ENCODE assay signal across 8 cellular contexts in the genomic region with DNA sequence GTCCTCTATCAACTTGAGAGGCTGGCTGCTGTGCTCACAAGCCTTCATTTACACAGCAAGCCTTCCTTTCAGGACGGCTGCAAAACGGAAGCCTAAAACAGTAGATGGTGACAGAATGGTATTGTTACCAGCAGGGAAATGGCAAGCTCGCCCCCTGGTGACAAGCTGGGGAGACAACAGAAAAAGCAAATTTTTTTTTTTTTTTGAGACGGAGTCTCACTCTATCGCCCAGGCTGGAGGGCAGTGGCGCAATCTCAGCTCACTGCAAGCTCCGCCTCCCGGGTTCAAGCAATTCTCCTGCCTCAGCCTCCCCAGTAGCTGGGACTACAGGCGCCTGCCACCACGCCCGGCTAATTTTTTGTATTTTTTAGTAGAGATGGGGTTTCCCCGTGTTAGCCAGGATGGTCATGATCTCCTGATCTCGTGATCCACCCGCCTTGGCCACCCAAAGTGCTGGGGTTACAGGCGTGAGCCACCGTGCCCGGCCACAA. TPM values are rescaled to one million over a fixed set of nuclear protein-coding genes. Genes with fewer than 3 reads are reported as not detected.
DNase-seq lines count a peak whose midpoint lies in the region; ATAC-seq and TF ChIP-seq lines count a peak whose summit lies in the region.
"Not testable (repeated sequence)": the region's sequence is repeated elsewhere in the genome, so short reads cannot be mapped to it uniquely, and the experiment has no call there.

No MANE protein-coding gene starts in this region.

- DNase-seq in D341Med (ENCODE audit: low spot score) = peak; percentile 74
- peak; percentile 60 for DNase-seq in HCEC 1CT
- peak; percentile 15 for DNase-seq in NCI-H1092 treated with DMSO at 0.1 percent for 48 hours (lab: John Stamatoyannopoulos, UW)
- DNase-seq in SJSA1 (ENCODE audit: low read depth in 1 of 2, low spot score in 2 of 2) = peak; percentile 57 to 71
- DNase-seq in activated T-helper 1 cell treated with Interleukin-2 at 50 U/mL for 16 hours (ENCODE audit: low read depth) = peak; percentile 55
- DNase-seq in esophagus muscularis mucosa (ENCODE audit: extremely low spot score) = not testable (repeated sequence)
- DNase-seq in naive thymus-derived CD4-positive, alpha-beta T cell = peak; percentile 58 to 89 (median 84)
- DNase-seq in stimulated activated CD8-positive, alpha-beta memory T cell treated with anti-CD3 and anti-CD28 coated beads, Interleukin-7, amount 100 ng/mL, for 24 hours (ENCODE audit: low read depth) = peak; percentile 39

- not testable (repeated sequence) for H3K27me3 ChIP-seq in SJSA1 (replicated peaks); esophagus muscularis mucosa; naive thymus-derived CD4-positive, alpha-beta T cell (ENCODE audit: control insufficient read depth in 2 of 2, insufficient read depth in 2 of 2, low read length in 2 of 2)

- not testable (repeated sequence) for H3K4me3 ChIP-seq in SJSA1; esophagus muscularis mucosa; naive thymus-derived CD4-positive, alpha-beta T cell (ENCODE audit: low read length)

- H3K4me1 ChIP-seq in SJSA1 (replicated peaks); esophagus muscularis mucosa; naive thymus-derived CD4-positive, alpha-beta T cell (ENCODE audit: control insufficient read depth in 2 of 2, insufficient read depth in 2 of 2, low read length in 2 of 2): not testable (repeated sequence)

- peaks cover 3 to 24% (median 13%) of the 10 kb centered on the region in 7 donors for H3K4me1 Mint-ChIP-seq in naive thymus-derived CD4-positive, alpha-beta T cell

- TF ChIP-seq POLR2A in esophagus muscularis mucosa (IDR thresholded peaks at IDR 0.05; ENCODE audit: low read depth) = not testable (repeated sequence)

- CTCF ChIA-PET in naive thymus-derived CD4-positive, alpha-beta T cell (lab: Charles Lee) = interaction anchor here (0.7 to 1.5 kb wide), 12 partner anchors 10 to 366 kb away, joined by 3 to 6 read pairs (median 4); partner anchors contain the start of genes ORC1 and PRPF38A

- H3K27ac ChIP-seq in SJSA1; esophagus muscularis mucosa (replicated peaks in 1 of 4): not testable (repeated sequence)
- peak overlapping the region; percentile 54 for H3K27ac ChIP-seq in naive thymus-derived CD4-positive, alpha-beta T cell (ENCODE audit: low read depth, low read length)

- TF ChIP-seq EP300 in esophagus muscularis mucosa (IDR thresholded peaks at IDR 0.05) = not testable (repeated sequence)

- intact Hi-C loops in esophagus muscularis mucosa (cut with DNase I) = loop anchor here (10.0 kb wide), 2 partner anchors 132 to 282 kb away; partner anchors contain the start of genes ORC1, PRPF38A and TUT4
- intact Hi-C loops in naive thymus-derived CD4-positive, alpha-beta T cell (cut with micrococcal nuclease) = loop anchor here (1.0 to 10.0 kb wide), 17 partner anchors 17 to 792 kb away; partner anchors contain the start of genes CC2D1B (in 2 of the 2), GPX7 (in 2 of the 2), ORC1 (in 2 of the 2) and PRPF38A (in 2 of the 2)

- H3K36me3 ChIP-seq in SJSA1 (peaks cover 59% of the 10 kb centered on the region), esophagus muscularis mucosa (peaks cover 23 to 44% (median 35%) of the 10 kb centered on the region in 4 donors)
- H3K36me3 ChIP-seq in naive thymus-derived CD4-positive, alpha-beta T cell (ENCODE audit: control insufficient read depth in 2 of 3, insufficient read depth in 3 of 3, low read length in 3 of 3) = not testable (repeated sequence)

- H3K9me3 ChIP-seq in SJSA1 (replicated peaks); esophagus muscularis mucosa; naive thymus-derived CD4-positive, alpha-beta T cell (ENCODE audit: control insufficient read depth in 2 of 3, low read length in 3 of 3): not testable (repeated sequence)

- H3K9me3 Mint-ChIP-seq in naive thymus-derived CD4-positive, alpha-beta T cell = not testable (repeated sequence)

- H3K36me3 Mint-ChIP-seq in naive thymus-derived CD4-positive, alpha-beta T cell = peaks cover 0 to 23% (median 16%) of the 10 kb centered on the region in 5 donors

- not testable (repeated sequence) for H3K27me3 Mint-ChIP-seq in naive thymus-derived CD4-positive, alpha-beta T cell

- peak overlapping the region; percentile 55 to 91 (median 79) for H3K27ac Mint-ChIP-seq in naive thymus-derived CD4-positive, alpha-beta T cell

- WGBS in esophagus muscularis mucosa = 61% methylated on average over 17 of the region's 17 CpGs

- TF ChIP-seq CTCF in esophagus muscularis mucosa (IDR thresholded peaks at IDR 0.05) = peak; percentile 72 to 78 (median 74)

- peak; percentile 99 for ATAC-seq in naive thymus-derived CD4-positive, alpha-beta T cell

- peak overlapping the region in 6 of 10 donors; percentile 5 to 34 (median 23) for H3K4me3 Mint-ChIP-seq in naive thymus-derived CD4-positive, alpha-beta T cell

- POLR2A ChIA-PET in naive thymus-derived CD4-positive, alpha-beta T cell (lab: Charles Lee) = interaction anchor here (0.6 to 1.8 kb wide), 8 partner anchors 53 to 546 kb away, joined by 3 to 6 read pairs (median 5); partner anchors contain the start of genes GPX7, SHISAL2A and TUT4

RNA-seq across cellular contexts. Expression of gene COA7, which starts 11.8 kb away (rescaled TPM):
- total RNA-seq in SJSA1 (2014; rRNA removed; shearing (Covaris generic)) = 9.4 and 12.3 TPM in 2 replicates
- total RNA-seq in esophagus muscularis mucosa = 1 to 10 TPM; 8.3 to 9.7 (median 9.2) TPM
- 10 to 100 TPM in 1 of 5 experiments, 1 to 10 TPM in 4; 1.4 to 14.4 (median 3.0) TPM for total RNA-seq in naive thymus-derived CD4-positive, alpha-beta T cell
- 1 to 10 TPM; 2.0 to 3.7 TPM for polyA plus RNA-seq in naive thymus-derived CD4-positive, alpha-beta T cell

RNA-seq across cellular contexts. Expression of gene ZYG11B, which starts 39.9 kb away (rescaled TPM):
- total RNA-seq in SJSA1 (2014; rRNA removed; shearing (Covaris generic)) = 21.2 and 37.7 TPM in 2 replicates
- total RNA-seq in esophagus muscularis mucosa = 10 to 100 TPM; 42.1 to 72.2 (median 52.2) TPM
- 10 to 100 TPM; 14.9 to 26.8 (median 17.9) TPM for total RNA-seq in naive thymus-derived CD4-positive, alpha-beta T cell
- polyA plus RNA-seq in naive thymus-derived CD4-positive, alpha-beta T cell = 10 to 100 TPM; 14.2 to 22.2 TPM

RNA-seq across cellular contexts. Expression of gene SHISAL2A, which starts 53.3 kb away (rescaled TPM):
- total RNA-seq in SJSA1 (2014; rRNA removed; shearing (Covaris generic)) = not detected in 2 replicates
- under 1 TPM in 2 of 4 donors, not detected in 2; 0.17 to 0.57 TPM for total RNA-seq in esophagus muscularis mucosa
- total RNA-seq in naive thymus-derived CD4-positive, alpha-beta T cell = 10 to 100 TPM; 12.0 to 87.1 (median 49.8) TPM
- 1 to 10 TPM; 6.8 to 6.9 TPM for polyA plus RNA-seq in naive thymus-derived CD4-positive, alpha-beta T cell

Comparison
In these comparisons a context has a peak if more than half of its experiments do, and no peak if none do; other contexts are left out.
1. RNA of gene SHISAL2A, which starts 53.3 kb away (total RNA-seq): 12.0 to 87.1 TPM in naive thymus-derived CD4-positive, alpha-beta T cell; 0.17 to 0.57 TPM in esophagus muscularis mucosa and not detected in SJSA1; every median in the first group is over 4 times any median in the second.